In genomic region chr22:18076060-18076497, GRCh38 we compare ENCODE assay signal across 8 cellular contexts. TPM values are rescaled to one million over a fixed set of nuclear protein-coding genes. Genes with fewer than 3 reads are reported as not detected.
DNase-seq lines count a peak whose midpoint lies in the region; ATAC-seq and TF ChIP-seq lines count a peak whose summit lies in the region.

No MANE protein-coding gene starts in this region.

- ATAC-seq in GM18873 (IDR thresholded peaks at IDR 0.05; ENCODE audit: low FRiP score, unreplicated experiment), result no peak

- no peaks in the 10 kb centered on the region for H3K9me3 ChIP-seq in colonic mucosa

- H3K27ac ChIP-seq in colonic mucosa, result peak overlapping the region; percentile 32

- H3K9ac ChIP-seq in colonic mucosa (ENCODE audit: low read depth in 2 of 2, low read length in 2 of 2), result peak overlapping the region in 1 of 2 donors; percentile 13

- no peaks in the 10 kb centered on the region for H3K27me3 ChIP-seq in colonic mucosa

- H3K36me3 ChIP-seq in colonic mucosa, result peaks cover 4% of the 10 kb centered on the region

- peaks cover 14% of the 10 kb centered on the region for H3K4me1 ChIP-seq in colonic mucosa

- POLR2A ChIA-PET in AG04449 (lab: Yijun Ruan, JAX), result interaction anchor here (0.6 to 1.3 kb wide), 5 partner anchors 15 to 276 kb away, joined by 3 to 4 read pairs (median 3); no protein-coding TSS in a partner anchor

- DNase-seq in AG04449 (ENCODE audit: low read depth, low spot score), result no peak
- peak; percentile 68 for DNase-seq in GM12864 (ENCODE audit: low read depth)
- DNase-seq in NCI-H2029 (lab: John Stamatoyannopoulos, UW), result peak; percentile 82
- DNase-seq in T-helper 2 cell, result peak in 3 of 5 experiments; percentile 12 to 63 (median 40)
- DNase-seq in colonic mucosa, result peak; percentile 75
- DNase-seq in kidney glomerular epithelial cell (lab: John Stamatoyannopoulos, UW), result peak; percentile 92
- DNase-seq in stimulated activated CD8-positive, alpha-beta memory T cell treated with anti-CD3 and anti-CD28 coated beads, Interleukin-15, amount 100 ng/mL, for 1 hour (ENCODE audit: low read depth), result peak; percentile 7

- CTCF ChIA-PET in AG04449 (lab: Yijun Ruan, JAX), result interaction anchor here (0.6 to 13.0 kb wide), 97 partner anchors 9 to 1001 kb away, joined by 3 to 454 read pairs (median 5); partner anchors contain the start of genes MICAL3, TUBA8 and USP18

- intact Hi-C loops in colonic mucosa (cut with DNase I), result loop anchor here (2.0 to 10.0 kb wide), 4 partner anchors 71 to 331 kb away; no protein-coding TSS in a partner anchor

- TF ChIP-seq CTCF in AG04449 (IDR thresholded peaks at IDR 0.05; ENCODE audit: insufficient read depth, low read length, missing control alignments) (peak; percentile 63), GM12864 (IDR thresholded peaks at IDR 0.05; ENCODE audit: low read depth, low read length, missing control alignments) (peak; percentile 72), colonic mucosa (IDR thresholded peaks at IDR 0.05) (peak; percentile 86)

- H3K4me3 ChIP-seq in AG04449 (ENCODE audit: low read depth, low read length) (no peak overlapping the region), GM12864 (ENCODE audit: low read depth, low read length) (peak overlapping the region; percentile 95; the same call in 1 of the 2 replicates), colonic mucosa (no peak overlapping the region)

RNA-seq across cellular contexts. Expression of gene PEX26, which starts 1.7 kb away (rescaled TPM):
- 100 to 1,000 TPM in 1 of 2 donors, 10 to 100 TPM in 1; 86.7 to 128 TPM for total RNA-seq in colonic mucosa

RNA-seq across cellular contexts. Expression of gene TUBA8, which starts 34.5 kb away (rescaled TPM):
- 1 to 10 TPM; 1.6 TPM for total RNA-seq in colonic mucosa

RNA-seq across cellular contexts. Expression of gene MICAL3, which starts 51.7 kb away (rescaled TPM):
- total RNA-seq in colonic mucosa, result 10 to 100 TPM; 72.5 to 84.5 TPM
